ENCODE assay signal across 2 cellular contexts in genomic region chr2:121225681-121226080, GRCh38. TPM values are rescaled to one million over a fixed set of nuclear protein-coding genes. Genes with fewer than 3 reads are reported as not detected.
"Had no signal": no experiment of that assay in that cellular context is flagged by ENCODE, and none has a peak within 500 bp of the region (broad histone marks: within the 10 kb centered on the region; RNA-seq: fewer than 3 reads in every experiment).

No MANE protein-coding gene starts in this region.

RNA-seq across cellular contexts. Expression of gene TFCP2L1, which starts 59.3 kb away (rescaled TPM):
- total RNA-seq: activated CD4-positive, alpha-beta T cell treated with anti-CD3 and anti-CD28 coated beads, Interleukin-2, amount 10 ng/mL, durations not matched to agents 24 days and 14 days; T-helper 1 cell treated with Interleukin-12 subunit alpha and Interleukin-12 subunit beta and Interleukin-4 antibody, amounts not matched to agents 30 ng/mL and 1 ng/mL, for 36 hours had no signal
